ENCODE assay signal across 8 cellular contexts in the genomic region with DNA sequence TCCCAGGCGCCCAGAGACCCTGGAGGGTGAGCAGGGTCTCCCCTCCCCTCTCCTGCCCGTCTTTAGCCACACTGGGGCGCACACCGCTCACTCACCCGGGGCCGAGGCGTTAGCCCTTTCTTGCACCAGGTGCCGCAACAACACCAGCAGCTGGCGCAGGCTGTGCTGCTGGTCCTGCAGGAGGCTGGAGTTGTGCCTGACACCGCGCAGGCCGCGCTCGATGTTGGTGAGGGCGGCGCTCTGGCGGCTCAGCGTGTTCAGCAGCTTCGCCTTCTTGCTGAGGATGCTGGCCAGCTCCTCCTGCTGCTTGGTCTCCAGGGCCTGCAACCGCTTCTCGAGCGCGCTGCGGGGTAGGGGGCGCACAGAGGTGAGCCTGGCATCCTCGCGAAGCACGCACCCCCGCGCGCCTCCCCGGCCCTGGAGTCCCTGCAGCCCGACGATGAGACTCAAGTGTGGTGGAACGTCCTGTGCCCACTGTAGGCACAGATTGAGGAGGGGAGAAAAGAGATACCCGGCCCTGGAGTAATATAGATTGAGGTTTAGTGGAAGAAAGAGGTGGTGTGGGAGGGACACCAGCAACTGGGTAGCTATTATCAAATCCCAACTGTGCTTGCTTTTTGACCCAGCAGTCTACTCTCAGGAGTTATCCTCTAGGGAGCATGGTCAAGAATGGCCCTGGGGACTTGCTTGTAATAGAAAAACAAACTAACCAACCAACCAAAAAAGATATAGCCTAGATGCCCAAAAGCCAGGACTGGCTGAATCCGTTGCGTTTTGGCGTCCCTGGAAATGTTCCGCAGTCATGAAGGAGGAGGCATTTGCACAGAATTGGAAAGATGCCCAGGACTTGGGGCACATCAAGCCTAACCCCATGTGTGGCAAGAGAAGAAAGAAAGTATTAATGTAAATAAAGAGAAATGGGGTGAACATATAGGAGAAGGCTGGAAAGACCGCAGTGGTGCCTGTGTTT. TPM values are rescaled to one million over a fixed set of nuclear protein-coding genes. Genes with fewer than 3 reads are reported as not detected.
DNase-seq lines count a peak whose midpoint lies in the region; ATAC-seq, FAIRE-seq and TF ChIP-seq lines count a peak whose summit lies in the region.

No MANE protein-coding gene starts in this region.

- H3K4me1 ChIP-seq in parathyroid adenoma (peaks cover 6% of the 10 kb centered on the region), Peyer's patch (peaks cover 0 to 4% (median 0%) of the 10 kb centered on the region in 4 donors)

- no peak overlapping the region for H3K4me2 ChIP-seq in parathyroid adenoma (ENCODE audit: low read length)

- H3K4me1 Mint-ChIP-seq in glutamatergic neuron (ENCODE audit: low read depth, unreplicated experiment), result peaks cover 7% of the 10 kb centered on the region
- H3K4me1 Mint-ChIP-seq in CD4-positive, alpha-beta T cell (ENCODE audit: low read depth), result no peaks in the 10 kb centered on the region

- H3K9me3 Mint-ChIP-seq in glutamatergic neuron (ENCODE audit: unreplicated experiment), result peaks cover 11% of the 10 kb centered on the region
- H3K9me3 Mint-ChIP-seq in CD4-positive, alpha-beta T cell, result no peaks in the 10 kb centered on the region

- no peak for FAIRE-seq in D721Med (lab: Jason Lieb, UNC)

- H3K27me3 Mint-ChIP-seq in glutamatergic neuron (ENCODE audit: unreplicated experiment), result peaks cover 9% of the 10 kb centered on the region
- peaks cover 6% of the 10 kb centered on the region for H3K27me3 Mint-ChIP-seq in CD4-positive, alpha-beta T cell

- peak overlapping the region; percentile 88 for H3K27ac Mint-ChIP-seq in glutamatergic neuron (ENCODE audit: unreplicated experiment)
- H3K27ac Mint-ChIP-seq in CD4-positive, alpha-beta T cell, result no peak overlapping the region

- POLR2A ChIA-PET in CD4-positive, alpha-beta T cell (lab: Charles Lee), result no interaction called here

- H3K27me3 ChIP-seq in parathyroid adenoma (ENCODE audit: control insufficient read depth, insufficient read depth, low read length) (no peaks in the 10 kb centered on the region), Peyer's patch (no peaks in the 10 kb centered on the region)
- H3K27me3 ChIP-seq in CD4-positive, alpha-beta T cell (ENCODE audit: control insufficient read depth, insufficient read depth, low read length), result no peaks in the 10 kb centered on the region

- H3K36me3 Mint-ChIP-seq in glutamatergic neuron (ENCODE audit: unreplicated experiment), result no peaks in the 10 kb centered on the region
- no peaks in the 10 kb centered on the region for H3K36me3 Mint-ChIP-seq in CD4-positive, alpha-beta T cell (ENCODE audit: low read depth)

- ATAC-seq in CD4-positive, alpha-beta T cell (ENCODE audit: poor library complexity), result no peak

- CTCF ChIA-PET in CD4-positive, alpha-beta T cell (lab: Charles Lee), result no interaction called here

- peak overlapping the region; percentile 82 for H2AFZ ChIP-seq in parathyroid adenoma

- no peaks in the 10 kb centered on the region for H3K79me2 ChIP-seq in parathyroid adenoma

- TF ChIP-seq POLR2A in Peyer's patch (IDR thresholded peaks at IDR 0.05), result no peak

- no peaks in the 10 kb centered on the region for H3K9me3 ChIP-seq in parathyroid adenoma (ENCODE audit: control insufficient read depth, low read length)
- no peaks in the 10 kb centered on the region for H3K9me3 ChIP-seq in CD4-positive, alpha-beta T cell (ENCODE audit: control insufficient read depth, low read length)
- H3K9me3 ChIP-seq in Peyer's patch, result no peaks in the 10 kb centered on the region

- no peaks in the 10 kb centered on the region for H3K36me3 ChIP-seq in parathyroid adenoma (ENCODE audit: control insufficient read depth, insufficient read depth, low read length)
- H3K36me3 ChIP-seq in Peyer's patch, result no peaks in the 10 kb centered on the region

- intact Hi-C loops in CD4-positive, alpha-beta T cell (cut with DNase I, micrococcal nuclease), result no loop called here

- H3K9ac ChIP-seq in parathyroid adenoma, result no peak overlapping the region

- no peak overlapping the region for H3K4me3 ChIP-seq in parathyroid adenoma (ENCODE audit: low read depth, low read length)
- H3K4me3 ChIP-seq in Peyer's patch, result no peak overlapping the region

- peak overlapping the region; percentile 60 for H3K4me3 Mint-ChIP-seq in glutamatergic neuron (ENCODE audit: unreplicated experiment)
- no peak overlapping the region for H3K4me3 Mint-ChIP-seq in CD4-positive, alpha-beta T cell

- no peak for TF ChIP-seq CTCF in glutamatergic neuron (IDR thresholded peaks at IDR 0.05; ENCODE audit: partially characterized antibody, unreplicated experiment)
- TF ChIP-seq CTCF in parathyroid adenoma (IDR thresholded peaks at IDR 0.05), result peak; percentile 41
- TF ChIP-seq CTCF in CD4-positive, alpha-beta T cell (IDR thresholded peaks at IDR 0.05), result no peak
- TF ChIP-seq CTCF in D721Med (IDR thresholded peaks at IDR 0.05; ENCODE audit: insufficient read depth, missing control alignments), result no peak
- TF ChIP-seq CTCF in Peyer's patch (IDR thresholded peaks at IDR 0.05), result no peak

- no peak overlapping the region for H3K27ac ChIP-seq in parathyroid adenoma
- H3K27ac ChIP-seq in CD4-positive, alpha-beta T cell (ENCODE audit: low read depth, low read length), result no peak overlapping the region
- H3K27ac ChIP-seq in Peyer's patch, result no peak overlapping the region

- DNase-seq in ELR (ENCODE audit: low read depth) (peak; percentile 29), NCI-H69 (lab: John Stamatoyannopoulos, UW) (peak; percentile 71), glutamatergic neuron (peak; percentile 83), COR-L47 (lab: John Stamatoyannopoulos, UW) (no peak), D721Med (ENCODE audit: insufficient read length, low spot score) (no peak), Peyer's patch (no peak)
- no peak for DNase-seq in CD4-positive, alpha-beta T cell

RNA-seq across cellular contexts. Expression of gene ANGPT4, which starts 30.9 kb away (rescaled TPM):
- total RNA-seq in glutamatergic neuron (ENCODE audit: unreplicated experiment), result 0.22 TPM
- not detected for total RNA-seq in CD4-positive, alpha-beta T cell
- total RNA-seq in Peyer's patch, result under 1 TPM in 1 of 4 donors, not detected in 3; 0.27 TPM

RNA-seq across cellular contexts. Expression of gene FAM110A, which starts 51.8 kb away (rescaled TPM):
- total RNA-seq in glutamatergic neuron (ENCODE audit: unreplicated experiment) (152 TPM), Peyer's patch (10 to 100 TPM in 2 of 4 donors, 1 to 10 TPM in 2; 5.1 to 15.7 (median 12.7) TPM)
- total RNA-seq in CD4-positive, alpha-beta T cell, result 1 to 10 TPM; 4.5 to 4.8 TPM

Comparison
In these comparisons a context has a peak if more than half of its experiments do, and no peak if none do; other contexts are left out.
1. DNase-seq: peak in ELR (single experiment), NCI-H69 (single experiment) and glutamatergic neuron (single experiment); none in CD4-positive, alpha-beta T cell (0 of 10), COR-L47 (single experiment), D721Med (single experiment) and Peyer's patch (0 of 3).